8 cellular contexts compared by ENCODE assay signal in genomic region chr17:75514299-75515228, GRCh38. TPM values are rescaled to one million over a fixed set of nuclear protein-coding genes. Genes with fewer than 3 reads are reported as not detected.
DNase-seq lines count a peak whose midpoint lies in the region; ATAC-seq lines count a peak whose summit lies in the region.

No MANE protein-coding gene starts in this region.

- peak overlapping the region; percentile 7 for H3K4me3 Mint-ChIP-seq in activated CD4-positive, alpha-beta T cell treated with anti-CD3 and anti-CD28 coated beads, Interleukin-2, amount 10 ng/mL, durations not matched to agents 7 days and 5 days
- peak overlapping the region; percentile 45 to 84 for H3K4me3 Mint-ChIP-seq in activated T-cell treated with anti-CD3 and anti-CD28 coated beads, Interleukin-2, amount 50 U/mL, for 72 hours

- H3K4me1 Mint-ChIP-seq in activated CD4-positive, alpha-beta T cell treated with anti-CD3 and anti-CD28 coated beads, Interleukin-2, amount 10 ng/mL, durations not matched to agents 7 days and 5 days = peaks cover 25% of the 10 kb centered on the region
- peaks cover 18% of the 10 kb centered on the region for H3K4me1 Mint-ChIP-seq in activated T-cell treated with anti-CD3 and anti-CD28 coated beads, Interleukin-2, amount 50 U/mL, for 72 hours (ENCODE audit: low read depth)

- no peak overlapping the region for H3K27ac Mint-ChIP-seq in activated CD4-positive, alpha-beta T cell treated with anti-CD3 and anti-CD28 coated beads, Interleukin-2, amount 10 ng/mL, durations not matched to agents 7 days and 5 days
- no peak overlapping the region for H3K27ac Mint-ChIP-seq in activated T-cell treated with anti-CD3 and anti-CD28 coated beads, Interleukin-2, amount 50 U/mL, for 72 hours

- DNase-seq in activated CD4-positive, alpha-beta T cell treated with anti-CD3 and anti-CD28 coated beads, Interleukin-2, amount 10 ng/mL, durations not matched to agents 7 days and 5 days = no peak
- DNase-seq in activated CD4-positive, alpha-beta T cell treated with anti-CD3 and anti-CD28 coated beads for 48 hours = no peak
- peak in 1 of 2 donors; percentile 37 for DNase-seq in activated T-cell treated with anti-CD3 and anti-CD28 coated beads, Interleukin-2, amount 50 U/mL, for 72 hours
- peak; percentile 56 for DNase-seq in left ventricle myocardium superior
- DNase-seq in skeletal muscle cell (ENCODE audit: low read depth) = no peak

- no peaks in the 10 kb centered on the region for H3K9me3 Mint-ChIP-seq in activated CD4-positive, alpha-beta T cell treated with anti-CD3 and anti-CD28 coated beads, Interleukin-2, amount 10 ng/mL, durations not matched to agents 7 days and 5 days
- no peaks in the 10 kb centered on the region for H3K9me3 Mint-ChIP-seq in activated T-cell treated with anti-CD3 and anti-CD28 coated beads, Interleukin-2, amount 50 U/mL, for 72 hours

- peaks cover 4% of the 10 kb centered on the region for H3K27me3 Mint-ChIP-seq in activated CD4-positive, alpha-beta T cell treated with anti-CD3 and anti-CD28 coated beads, Interleukin-2, amount 10 ng/mL, durations not matched to agents 7 days and 5 days
- no peaks in the 10 kb centered on the region for H3K27me3 Mint-ChIP-seq in activated T-cell treated with anti-CD3 and anti-CD28 coated beads, Interleukin-2, amount 50 U/mL, for 72 hours (ENCODE audit: low read depth)

- CTCF ChIA-PET in activated CD4-positive, alpha-beta T cell treated with anti-CD3 and anti-CD28 coated beads, Interleukin-2, amount 10 ng/mL, durations not matched to agents 7 days and 5 days (lab: Charles Lee) = interaction anchor here (0.6 to 2.4 kb wide), 3 partner anchors 12 to 34 kb away, joined by 4 to 8 read pairs (median 5); no protein-coding TSS in a partner anchor

- ATAC-seq in activated T-cell treated with anti-CD3 and anti-CD28 coated beads, Interleukin-2, amount 50 U/mL, for 72 hours (replicated peaks in 1 of 2) = no peak
- no peak for ATAC-seq in left ventricle myocardium superior
- no peak for ATAC-seq in GM18907 (IDR thresholded peaks at IDR 0.05; ENCODE audit: unreplicated experiment)
- ATAC-seq in GM19395 (IDR thresholded peaks at IDR 0.05; ENCODE audit: unreplicated experiment) = no peak
- ATAC-seq in HG02840 (IDR thresholded peaks at IDR 0.05; ENCODE audit: low FRiP score, unreplicated experiment) = no peak

- POLR2A ChIA-PET in activated CD4-positive, alpha-beta T cell treated with anti-CD3 and anti-CD28 coated beads, Interleukin-2, amount 10 ng/mL, durations not matched to agents 7 days and 5 days (lab: Charles Lee) = no interaction called here

- peaks cover 12% of the 10 kb centered on the region for H3K36me3 Mint-ChIP-seq in activated CD4-positive, alpha-beta T cell treated with anti-CD3 and anti-CD28 coated beads, Interleukin-2, amount 10 ng/mL, durations not matched to agents 7 days and 5 days (ENCODE audit: low read depth)
- H3K36me3 Mint-ChIP-seq in activated T-cell treated with anti-CD3 and anti-CD28 coated beads, Interleukin-2, amount 50 U/mL, for 72 hours (ENCODE audit: insufficient read depth in 2 of 2) = peaks cover 0 to 9% of the 10 kb centered on the region in 2 donors

- H3K4me3 ChIP-seq in skeletal muscle cell (ENCODE audit: low read depth, low read length) = peak overlapping the region; percentile 84

- intact Hi-C loops in left ventricle myocardium superior (cut with micrococcal nuclease) = loop anchor here (10.0 kb wide), 1 partner anchor 90 kb away; no protein-coding TSS in a partner anchor

RNA-seq across cellular contexts. Expression of gene CASKIN2, which starts 0.8 kb away (rescaled TPM):
- 1 to 10 TPM in 1 of 2 experiments, under 1 TPM in 1; 0.47 to 1.1 TPM for total RNA-seq in activated CD4-positive, alpha-beta T cell treated with anti-CD3 and anti-CD28 coated beads, Interleukin-2, amount 10 ng/mL, durations not matched to agents 7 days and 5 days
- total RNA-seq in activated T-cell treated with anti-CD3 and anti-CD28 coated beads, Interleukin-2, amount 50 U/mL, for 72 hours = 1 to 10 TPM; 4.1 to 6.6 TPM
- 36.6 TPM for total RNA-seq in left ventricle myocardium superior

RNA-seq across cellular contexts. Expression of gene TSEN54, which starts 1.8 kb away (rescaled TPM):
- total RNA-seq in activated CD4-positive, alpha-beta T cell treated with anti-CD3 and anti-CD28 coated beads, Interleukin-2, amount 10 ng/mL, durations not matched to agents 7 days and 5 days = 10 to 100 TPM; 48.8 to 59.2 TPM
- total RNA-seq in activated T-cell treated with anti-CD3 and anti-CD28 coated beads, Interleukin-2, amount 50 U/mL, for 72 hours = 10 to 100 TPM; 34.8 to 49.5 TPM
- 8.3 TPM for total RNA-seq in left ventricle myocardium superior

RNA-seq across cellular contexts. Expression of gene LLGL2, which starts 10.9 kb away (rescaled TPM):
- total RNA-seq in activated CD4-positive, alpha-beta T cell treated with anti-CD3 and anti-CD28 coated beads, Interleukin-2, amount 10 ng/mL, durations not matched to agents 7 days and 5 days = 10 to 100 TPM; 17.8 to 24.2 TPM
- total RNA-seq in activated T-cell treated with anti-CD3 and anti-CD28 coated beads, Interleukin-2, amount 50 U/mL, for 72 hours = 10 to 100 TPM; 12.5 to 17.4 TPM
- total RNA-seq in left ventricle myocardium superior = 5.1 TPM

RNA-seq across cellular contexts. Expression of gene TMEM94, which starts 58.1 kb away (rescaled TPM):
- total RNA-seq in activated CD4-positive, alpha-beta T cell treated with anti-CD3 and anti-CD28 coated beads, Interleukin-2, amount 10 ng/mL, durations not matched to agents 7 days and 5 days = 10 to 100 TPM; 80.3 to 82.1 TPM
- total RNA-seq in activated T-cell treated with anti-CD3 and anti-CD28 coated beads, Interleukin-2, amount 50 U/mL, for 72 hours = 10 to 100 TPM; 70.7 to 76.4 TPM
- 56.8 TPM for total RNA-seq in left ventricle myocardium superior
